In the genomic region with DNA sequence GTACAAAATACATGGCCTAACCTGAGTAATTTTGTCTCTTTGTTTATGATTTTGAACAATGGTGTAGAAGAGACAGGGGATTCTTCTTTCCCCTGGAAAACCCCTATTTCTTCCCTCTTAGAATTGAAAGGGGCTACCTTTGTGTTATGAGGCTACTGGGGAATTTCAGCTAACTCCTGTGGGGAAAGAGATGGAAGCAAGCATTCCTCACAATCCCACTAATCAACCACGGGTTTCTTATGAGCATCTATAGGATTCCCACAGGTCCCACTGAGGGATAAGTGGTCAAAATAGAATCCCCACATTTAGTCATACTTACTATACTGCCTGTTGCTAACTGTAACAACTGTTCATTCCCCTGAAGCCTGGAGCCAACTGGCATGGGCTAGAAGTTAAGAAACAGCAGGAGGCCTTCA, we compare ENCODE assay signal across 20 cellular contexts. TPM values are rescaled to one million over a fixed set of nuclear protein-coding genes. Genes with fewer than 3 reads are reported as not detected.
A peak's percentile ranks its signal among the peaks of the same experiment; 100 is the strongest.
DNase-seq lines count a peak whose midpoint lies in the region; ATAC-seq, FAIRE-seq and TF ChIP-seq lines count a peak whose summit lies in the region.
"Had no signal": no experiment of that assay in that cellular context is flagged by ENCODE, and none has a peak within 500 bp of the region (broad histone marks: within the 10 kb centered on the region; RNA-seq: fewer than 3 reads in every experiment).

No MANE protein-coding gene starts in this region.

- H3K9me3 ChIP-seq in WERI-Rb-1 (ENCODE audit: severe bottlenecking) (no peaks in the 10 kb centered on the region), thyroid gland (no peaks in the 10 kb centered on the region)
- H3K9me3 ChIP-seq: right lobe of liver, suprapubic skin had no signal

- intact Hi-C loops in thyroid gland (cut with DNase I), result no loop called here

- peak; percentile 83 for DNase-seq in fibroblast of peridontal ligament (ENCODE audit: extremely low read depth)
- no peak for DNase-seq in COLO668 (lab: John Stamatoyannopoulos, UW; ENCODE audit: unreplicated experiment)
- DNase-seq in WERI-Rb-1, result no peak
- no peak for DNase-seq in HTR-8/SVneo (ENCODE audit: insufficient read length, low spot score)
- no peak for DNase-seq in thyroid gland
- DNase-seq: activated CD4-positive, alpha-beta T cell treated with anti-CD3 and anti-CD28 coated beads for 48 hours; left cardiac atrium; NCI-H1436 treated with DMSO at 0.1 percent for 48 hours; NCI-H69; PC-3; right lobe of liver; SHP77 treated with DMSO at 0.1 percent for 48 hours; T-cell had no signal

- ATAC-seq in GM18502 (IDR thresholded peaks at IDR 0.05; ENCODE audit: poor library complexity, unreplicated experiment) (peak; percentile 36), HG02571 (IDR thresholded peaks at IDR 0.05; ENCODE audit: unreplicated experiment) (peak; percentile 39), HG03442 (IDR thresholded peaks at IDR 0.05; ENCODE audit: unreplicated experiment) (peak; percentile 31)
- ATAC-seq: HCT116; left cardiac atrium; natural killer cell treated with Interleukin-12 subunit alpha and Interleukin-12 subunit beta and Interleukin-15 and Interleukin-18, amount 100 ng/mL, for 72 hours; PC-3; right lobe of liver; T-cell had no signal

- H3K36me3 ChIP-seq in WERI-Rb-1 (no peaks in the 10 kb centered on the region), thyroid gland (no peaks in the 10 kb centered on the region)
- H3K36me3 ChIP-seq: right lobe of liver, suprapubic skin had no signal

- WGBS in thyroid gland, 2 donors, result 76 to 79% methylated on average over 1 of the region's 1 CpG

- H3K27me3 ChIP-seq in WERI-Rb-1 (ENCODE audit: insufficient read depth, low read depth, severe bottlenecking) (no peaks in the 10 kb centered on the region), thyroid gland (no peaks in the 10 kb centered on the region)
- H3K27me3 ChIP-seq: right lobe of liver, suprapubic skin had no signal

- TF ChIP-seq POLR2A in thyroid gland (IDR thresholded peaks at IDR 0.05), result no peak

- H3K27ac ChIP-seq in WERI-Rb-1, result no peak overlapping the region
- H3K27ac ChIP-seq in thyroid gland, result no peak overlapping the region
- H3K27ac ChIP-seq: parathyroid adenoma, right lobe of liver, suprapubic skin had no signal

- H3K4me3 ChIP-seq in WERI-Rb-1 (ENCODE audit: low read depth, low read length), result no peak overlapping the region
- no peak overlapping the region for H3K4me3 ChIP-seq in thyroid gland (replicated peaks in 1 of 3)
- H3K4me3 ChIP-seq: right lobe of liver, suprapubic skin had no signal

- H3K4me1 ChIP-seq in thyroid gland, result no peaks in the 10 kb centered on the region
- H3K4me1 ChIP-seq: parathyroid adenoma, right lobe of liver, suprapubic skin had no signal

- TF ChIP-seq CTCF in WERI-Rb-1 (IDR thresholded peaks at IDR 0.05; ENCODE audit: low read depth, low read length), result no peak
- TF ChIP-seq CTCF in thyroid gland (IDR thresholded peaks at IDR 0.05), result no peak

- FAIRE-seq in HTR-8/SVneo (lab: Jason Lieb, UNC), result no peak

RNA-seq across cellular contexts. Expression of a gene that starts 32.2 kb away (rescaled TPM):
- total RNA-seq in thyroid gland, result 10 to 100 TPM; 14.0 to 33.6 (median 17.7) TPM
